In genomic region chr19:47381653-47382279, GRCh38 we compare ENCODE assay signal across 9 cellular contexts. TPM values are rescaled to one million over a fixed set of nuclear protein-coding genes. Genes with fewer than 3 reads are reported as not detected.
DNase-seq lines count a peak whose midpoint lies in the region; ATAC-seq and TF ChIP-seq lines count a peak whose summit lies in the region.
"Had no signal": no experiment of that assay in that cellular context is flagged by ENCODE, and none has a peak within 500 bp of the region (broad histone marks: within the 10 kb centered on the region; RNA-seq: fewer than 3 reads in every experiment).

No MANE protein-coding gene starts in this region.

- intact Hi-C loops in sciatic nerve (cut with DNase I) (no loop called here), adrenal gland (cut with DNase I) (no loop called here)

- H3K79me2 ChIP-seq in DOHH2 (ENCODE audit: control insufficient read depth, low read length): no peaks in the 10 kb centered on the region

- H3K4me1 ChIP-seq in DOHH2 (ENCODE audit: control insufficient read depth, low read length) (peaks cover 53% of the 10 kb centered on the region), adrenal gland (replicated peaks in 1 of 2) (peaks cover 0 to 5% of the 10 kb centered on the region in 2 donors)

- H3K4me2 ChIP-seq in DOHH2 (ENCODE audit: low read length): peak overlapping the region; percentile 71

- TF ChIP-seq POLR2A in adrenal gland (IDR thresholded peaks at IDR 0.05): no peak

- no peaks in the 10 kb centered on the region for H3K9me3 ChIP-seq in DOHH2 (ENCODE audit: control insufficient read depth, insufficient read depth, low read length)
- H3K9me3 ChIP-seq in adrenal gland (replicated peaks in 1 of 3): no peaks in the 10 kb centered on the region

- peaks cover 43% of the 10 kb centered on the region for H3K36me3 ChIP-seq in DOHH2 (ENCODE audit: control insufficient read depth, low read length)
- H3K36me3 ChIP-seq in adrenal gland (replicated peaks in 1 of 2): peaks cover 0 to 45% of the 10 kb centered on the region in 2 donors

- H3K27me3 ChIP-seq in DOHH2 (ENCODE audit: control insufficient read depth, low read length) (no peaks in the 10 kb centered on the region), adrenal gland (no peaks in the 10 kb centered on the region)

- H3K9me3 Mint-ChIP-seq in IgD-negative memory B cell: no peaks in the 10 kb centered on the region
- no peaks in the 10 kb centered on the region for H3K9me3 Mint-ChIP-seq in activated naive CD8-positive, alpha-beta T cell treated with anti-CD3 and anti-CD28 coated beads, Interleukin-2, amount 50 U/mL, for 24 hours
- H3K9me3 Mint-ChIP-seq: nephron progenitor cell had no signal

- H3K4me1 Mint-ChIP-seq in IgD-negative memory B cell: peaks cover 7 to 15% (median 14%) of the 10 kb centered on the region in 3 donors
- H3K4me1 Mint-ChIP-seq in activated naive CD8-positive, alpha-beta T cell treated with anti-CD3 and anti-CD28 coated beads, Interleukin-2, amount 50 U/mL, for 24 hours: peaks cover 24% of the 10 kb centered on the region

- H3K9me2 ChIP-seq in DOHH2 (replicated peaks; ENCODE audit: control insufficient read depth, low read length): no peaks in the 10 kb centered on the region

- H3K27me3 Mint-ChIP-seq in IgD-negative memory B cell: no peaks in the 10 kb centered on the region
- no peaks in the 10 kb centered on the region for H3K27me3 Mint-ChIP-seq in activated naive CD8-positive, alpha-beta T cell treated with anti-CD3 and anti-CD28 coated beads, Interleukin-2, amount 50 U/mL, for 24 hours

- peaks cover 14% of the 10 kb centered on the region for H3K36me3 Mint-ChIP-seq in IgD-negative memory B cell
- peaks cover 25% of the 10 kb centered on the region for H3K36me3 Mint-ChIP-seq in activated naive CD8-positive, alpha-beta T cell treated with anti-CD3 and anti-CD28 coated beads, Interleukin-2, amount 50 U/mL, for 24 hours (ENCODE audit: low read depth)

- TF ChIP-seq CTCF in DOHH2 (IDR thresholded peaks at IDR 0.05; ENCODE audit: low read depth, low read length, poor library complexity, severe bottlenecking) (no peak), adrenal gland (IDR thresholded peaks at IDR 0.05) (no peak)

- 72 to 100% (median 81%) methylated on average over 2 to 11 of the region's 11 CpGs for WGBS in adrenal gland, 4 donors

- no peak for DNase-seq in activated naive CD8-positive, alpha-beta T cell treated with anti-CD3 and anti-CD28 coated beads, Interleukin-2, amount 50 U/mL, for 24 hours
- DNase-seq in sciatic nerve (ENCODE audit: low spot score) (no peak), NCI-H146 treated with DMSO at 0.1 percent for 48 hours (lab: John Stamatoyannopoulos, UW; ENCODE audit: unreplicated experiment) (no peak), adrenal gland (no peak), DMS79 treated with DMSO at 0.1 percent for 48 hours (lab: John Stamatoyannopoulos, UW) (no peak)
- DNase-seq: nephron progenitor cell had no signal

- peak overlapping the region in 2 of 3 donors; percentile 23 to 67 for H3K27ac Mint-ChIP-seq in IgD-negative memory B cell
- H3K27ac Mint-ChIP-seq in activated naive CD8-positive, alpha-beta T cell treated with anti-CD3 and anti-CD28 coated beads, Interleukin-2, amount 50 U/mL, for 24 hours: peak overlapping the region; percentile 72

- peak overlapping the region in 1 of 4 donors; percentile 43 for H3K4me3 Mint-ChIP-seq in IgD-negative memory B cell
- H3K4me3 Mint-ChIP-seq in activated naive CD8-positive, alpha-beta T cell treated with anti-CD3 and anti-CD28 coated beads, Interleukin-2, amount 50 U/mL, for 24 hours: no peak overlapping the region
- H3K4me3 Mint-ChIP-seq: nephron progenitor cell had no signal

- H3F3A ChIP-seq in DOHH2 (ENCODE audit: control insufficient read depth, insufficient read depth): peaks cover 20% of the 10 kb centered on the region

- H3K27ac ChIP-seq in DOHH2 (ENCODE audit: low read depth, low read length) (peak overlapping the region; percentile 91), adrenal gland (no peak overlapping the region)
- H3K27ac ChIP-seq: epithelial cell of prostate had no signal

- no peaks in the 10 kb centered on the region for H4K20me1 ChIP-seq in DOHH2 (ENCODE audit: control insufficient read depth, insufficient read depth, low read depth, low read length)

- ATAC-seq in activated naive CD8-positive, alpha-beta T cell treated with anti-CD3 and anti-CD28 coated beads, Interleukin-2, amount 50 U/mL, for 24 hours: no peak
- peak; percentile 20 for ATAC-seq in sciatic nerve

- H3K4me3 ChIP-seq in DOHH2 (ENCODE audit: low read length) (peak overlapping the region; percentile 36), adrenal gland (no peak overlapping the region)

RNA-seq across cellular contexts. Expression of gene DHX34, which starts 32.7 kb away (rescaled TPM):
- polyA plus RNA-seq in IgD-negative memory B cell: 13.3 TPM
- 15.2 TPM for total RNA-seq in sciatic nerve
- total RNA-seq in adrenal gland: 10 to 100 TPM in 6 of 8 donors, 1 to 10 TPM in 2; 6.3 to 16.9 (median 11.2) TPM
- 10 to 100 TPM in 2 of 3 donors, 1 to 10 TPM in 1; 5.0 to 49.7 (median 28.2) TPM for polyA plus RNA-seq in adrenal gland

RNA-seq across cellular contexts. Expression of gene MEIS3, which starts 37.6 kb away (rescaled TPM):
- polyA plus RNA-seq in IgD-negative memory B cell (not detected), adrenal gland (10 to 100 TPM in 1 of 3 donors, 1 to 10 TPM in 2; 2.1 to 15.5 (median 8.9) TPM)
- total RNA-seq in sciatic nerve (6.6 TPM), adrenal gland (1 to 10 TPM; 2.4 to 9.4 (median 4.2) TPM)

RNA-seq across cellular contexts. Expression of gene C5AR2, which starts 49.8 kb away (rescaled TPM):
- polyA plus RNA-seq in IgD-negative memory B cell (0.06 TPM), adrenal gland (1 to 10 TPM in 1 of 3 donors, under 1 TPM in 2; 0.37 to 1.1 (median 0.57) TPM)
- total RNA-seq in sciatic nerve (6.1 TPM), adrenal gland (1 to 10 TPM in 7 of 8 donors, under 1 TPM in 1; 0.42 to 4.4 (median 2.6) TPM)
